Comparison of ENCODE assay signal across 28 cellular contexts in the genomic region with DNA sequence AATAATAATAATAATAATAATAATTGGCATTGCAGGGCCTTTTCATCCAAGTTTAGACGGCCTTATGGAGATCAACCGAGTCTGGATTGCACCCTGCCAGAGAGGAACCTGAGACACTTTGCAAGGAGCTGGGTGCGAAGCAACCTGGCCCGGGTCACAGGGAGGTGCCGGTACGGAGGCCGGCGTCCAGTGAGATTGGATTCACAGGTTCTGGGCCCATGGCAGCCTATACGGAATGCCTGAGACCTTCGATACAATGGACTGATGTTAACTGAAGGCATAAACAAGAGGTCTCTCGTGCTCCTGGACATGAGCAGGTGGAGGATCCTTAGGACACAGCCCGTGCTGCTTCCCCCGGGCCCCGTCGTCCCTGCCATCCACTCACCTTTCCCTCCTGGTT.
"Had no signal": no experiment of that assay in that cellular context is flagged by ENCODE, and none has a peak within 500 bp of the region (broad histone marks: within the 10 kb centered on the region; RNA-seq: fewer than 3 reads in every experiment).

No MANE protein-coding gene starts in this region.

- H3K27ac ChIP-seq: neutrophil, pancreas, psoas muscle, right lobe of liver, sigmoid colon, suprapubic skin, testis, tibial artery, transverse colon, upper lobe of right lung, vagina had no signal

- H3K27ac Mint-ChIP-seq: naive thymus-derived CD4-positive, alpha-beta T cell; natural killer cell; nephron; neural progenitor cell; progenitor cell of endocrine pancreas; stimulated activated memory B cell treated with anti-CD40 and anti-IgM and Interleukin-4, amounts not matched to agents 10 μg/mL and 1 μg/mL and 100 μg/mL, for 72 hours; stimulated activated naive CD8-positive, alpha-beta T cell treated with anti-CD3 and anti-CD28 coated beads, Interleukin-15, amount 100 ng/mL, for 72 hours; type B pancreatic cell had no signal

- ATAC-seq: naive thymus-derived CD4-positive, alpha-beta T cell; natural killer cell; pancreas; psoas muscle; right cardiac atrium; right lobe of liver; stimulated activated memory B cell treated with anti-CD40 and anti-IgM and Interleukin-4, amounts not matched to agents 10 μg/mL and 1 μg/mL and 100 μg/mL, for 72 hours; stimulated activated naive CD8-positive, alpha-beta T cell treated with anti-CD3 and anti-CD28 coated beads, Interleukin-15, Interleukin-2, amounts not matched to agents 100 U/mL and 50 U/mL, for 24 hours; upper lobe of right lung had no signal

- H3K4me1 ChIP-seq: pancreas, psoas muscle, right lobe of liver, sigmoid colon, suprapubic skin, testis, tibial artery, transverse colon, upper lobe of right lung, vagina had no signal

- H3K9me3 Mint-ChIP-seq: type B pancreatic cell had no signal

- H3K4me3 ChIP-seq: neural progenitor cell, pancreas, psoas muscle, right lobe of liver, sigmoid colon, suprapubic skin, tibial artery, transverse colon, upper lobe of right lung, vagina had no signal

- H3K9ac ChIP-seq: neural progenitor cell had no signal

- DNase-seq: naive thymus-derived CD4-positive, alpha-beta T cell; natural killer cell; pancreas; psoas muscle; right cardiac atrium; sigmoid colon; small intestine; stimulated activated CD4-positive, alpha-beta T cell treated with anti-CD3 and anti-CD28 coated beads, Interleukin-15, amount 100 ng/mL, for 24 hours; stimulated activated CD4-positive, alpha-beta T cell treated with anti-CD3 and anti-CD28 coated beads, Interleukin-2, amount 100 ng/mL, for 24 hours; stimulated activated CD4-positive, alpha-beta T cell treated with anti-CD3 and anti-CD28 coated beads, Interleukin-4, amount 100 ng/mL, for 1 hour; stimulated activated CD4-positive, alpha-beta T cell treated with anti-CD3 and anti-CD28 coated beads, Interleukin-4, amount 100 ng/mL, for 4 hours; stimulated activated CD8-positive, alpha-beta memory T cell treated with anti-CD3 and anti-CD28 coated beads, Interleukin-4, amount 100 ng/mL, for 48 hours; stimulated activated naive CD4-positive, alpha-beta T cell; stimulated activated naive CD8-positive, alpha-beta T cell treated with anti-CD3 and anti-CD28 coated beads, Interleukin-15, amount 100 ng/mL, for 72 hours; stimulated activated naive CD8-positive, alpha-beta T cell treated with anti-CD3 and anti-CD28 coated beads, Interleukin-15, Interleukin-2, amounts not matched to agents 100 U/mL and 50 U/mL, for 24 hours; testis; tibial artery; transverse colon; upper lobe of right lung had no signal

- H3K4me3 Mint-ChIP-seq: naive thymus-derived CD4-positive, alpha-beta T cell; natural killer cell; nephron; neural progenitor cell; stimulated activated memory B cell treated with anti-CD40 and anti-IgM and Interleukin-4, amounts not matched to agents 10 μg/mL and 1 μg/mL and 100 μg/mL, for 72 hours; stimulated activated naive CD8-positive, alpha-beta T cell treated with anti-CD3 and anti-CD28 coated beads, Interleukin-15, amount 100 ng/mL, for 72 hours; type B pancreatic cell had no signal

- H3K9me3 ChIP-seq: neutrophil, pancreas, psoas muscle, right lobe of liver, sigmoid colon, suprapubic skin, testis, tibial artery, transverse colon, upper lobe of right lung, vagina had no signal

- H2AFZ ChIP-seq: neural progenitor cell had no signal

- H3K4me1 Mint-ChIP-seq: naive thymus-derived CD4-positive, alpha-beta T cell; natural killer cell; nephron; stimulated activated memory B cell treated with anti-CD40 and anti-IgM and Interleukin-4, amounts not matched to agents 10 μg/mL and 1 μg/mL and 100 μg/mL, for 72 hours; stimulated activated naive CD8-positive, alpha-beta T cell treated with anti-CD3 and anti-CD28 coated beads, Interleukin-15, amount 100 ng/mL, for 72 hours had no signal

- H3K27me3 ChIP-seq: neural progenitor cell, neutrophil, pancreas, right lobe of liver, testis, transverse colon, upper lobe of right lung, vagina had no signal

- H3K36me3 Mint-ChIP-seq: naive thymus-derived CD4-positive, alpha-beta T cell; natural killer cell; neural progenitor cell; stimulated activated memory B cell treated with anti-CD40 and anti-IgM and Interleukin-4, amounts not matched to agents 10 μg/mL and 1 μg/mL and 100 μg/mL, for 72 hours; type B pancreatic cell had no signal

- H3K4me2 ChIP-seq: neural progenitor cell had no signal

- H3K27me3 Mint-ChIP-seq: type B pancreatic cell had no signal

- H3K36me3 ChIP-seq: neural progenitor cell, neutrophil, pancreas, right lobe of liver, sigmoid colon, suprapubic skin, tibial artery, transverse colon, upper lobe of right lung, vagina had no signal
